In the genomic region with DNA sequence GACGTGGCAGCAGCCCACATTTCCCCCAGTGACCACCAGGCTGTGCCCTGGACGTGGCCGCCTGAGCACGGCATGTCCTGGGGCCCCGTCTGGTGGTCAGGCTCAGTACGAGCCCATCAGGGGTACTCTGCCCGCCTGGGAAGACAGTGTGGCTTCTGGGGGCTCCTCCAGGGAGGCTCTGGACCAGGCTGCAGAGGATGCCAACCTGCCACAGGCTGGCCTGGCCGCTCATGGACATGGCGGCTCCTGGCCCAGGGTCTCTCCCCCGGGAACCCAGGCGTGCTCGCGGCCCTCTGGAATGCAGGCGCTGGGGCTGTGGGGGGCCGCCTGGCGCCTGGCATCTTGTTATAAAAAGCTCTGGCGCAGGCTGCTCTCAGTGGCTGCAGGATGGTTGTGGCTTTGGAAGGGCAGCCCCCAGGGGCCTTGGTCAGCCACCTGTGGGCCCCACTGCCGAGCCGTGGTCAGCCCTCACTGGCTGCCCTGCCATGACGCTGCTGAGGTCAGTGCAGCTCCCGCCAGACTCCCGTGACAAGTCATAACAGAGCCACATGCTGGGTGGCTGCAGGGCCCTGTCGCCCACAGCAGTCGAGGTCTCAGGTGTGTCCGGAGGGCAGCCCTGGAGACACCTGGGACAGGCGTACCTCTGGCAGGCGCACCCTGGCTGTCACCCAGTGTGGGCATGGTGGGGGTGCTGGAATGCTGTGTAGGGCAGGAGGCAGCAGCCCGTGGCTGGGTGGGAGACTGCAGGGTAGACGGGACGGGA, we compare ENCODE assay signal across 18 cellular contexts. TPM values are rescaled to one million over a fixed set of nuclear protein-coding genes. Genes with fewer than 3 reads are reported as not detected.
DNase-seq lines count a peak whose midpoint lies in the region; ATAC-seq and TF ChIP-seq lines count a peak whose summit lies in the region.
"Had no signal": no experiment of that assay in that cellular context is flagged by ENCODE, and none has a peak within 500 bp of the region (broad histone marks: within the 10 kb centered on the region; RNA-seq: fewer than 3 reads in every experiment).

No MANE protein-coding gene starts in this region.

- H3K79me2 ChIP-seq in mesendoderm (ENCODE audit: control insufficient read depth, insufficient read depth, low read length) = no peaks in the 10 kb centered on the region
- H3K79me2 ChIP-seq: parathyroid adenoma had no signal

- WGBS in mesendoderm (ENCODE audit: extremely low coverage, insufficient coverage, low lambda C conversion rate) = no CpG with 5 or more reads among the region's 30 CpGs

- DNase-seq in NT2/D1 (ENCODE audit: low read depth, low spot score) = no peak
- no peak for DNase-seq in endothelial cell (ENCODE audit: low spot score)
- DNase-seq in stimulated activated naive B cell treated with anti-CD40 and anti-IgM and Interleukin-4, amounts not matched to agents 10 μg/mL and 1 μg/mL and 100 μg/mL, for 72 hours = no peak
- no peak for DNase-seq in mesendoderm
- DNase-seq: activated CD4-positive, alpha-beta memory T cell treated with anti-CD3 and anti-CD28 coated beads, Interleukin-2, amount 10 ng/mL, durations not matched to agents 7 days and 5 days; activated T-cell treated with anti-CD3 and anti-CD28 coated beads, Interleukin-2, amount 50 U/mL, for 4 hours; dermis blood vessel endothelial cell; erythroblast; gastrocnemius medialis; left ventricle myocardium superior; NCI-H187; NK-92 treated with Interleukin-12 subunit alpha and Interleukin-12 subunit beta, amount 100 ng/mL, for 24 hours; spleen had no signal

- H3K4ac ChIP-seq in mesendoderm (ENCODE audit: low read depth, low read length) = no peak overlapping the region

- H3K23ac ChIP-seq in mesendoderm (ENCODE audit: low read length) = no peak overlapping the region

- H3K9me3 ChIP-seq in NT2/D1 (ENCODE audit: insufficient read depth, low read length) = no peaks in the 10 kb centered on the region
- H3K9me3 ChIP-seq: gastrocnemius medialis, spleen, tibial nerve had no signal

- peaks cover 4% of the 10 kb centered on the region for H3K4me1 Mint-ChIP-seq in endothelial cell (ENCODE audit: unreplicated experiment)
- H3K4me1 Mint-ChIP-seq in stimulated activated naive B cell treated with anti-CD40 and anti-IgM and Interleukin-4, amounts not matched to agents 10 μg/mL and 1 μg/mL and 100 μg/mL, for 72 hours = no peaks in the 10 kb centered on the region
- H3K4me1 Mint-ChIP-seq: activated CD4-positive, alpha-beta memory T cell treated with anti-CD3 and anti-CD28 coated beads, Interleukin-2, amount 10 ng/mL, durations not matched to agents 7 days and 5 days had no signal

- H3K27ac ChIP-seq in mesendoderm (ENCODE audit: low read depth, low read length) = no peak overlapping the region
- H3K27ac ChIP-seq: gastrocnemius medialis, parathyroid adenoma, spleen, tibial nerve had no signal

- no peak for TF ChIP-seq CTCF in endothelial cell (IDR thresholded peaks at IDR 0.05; ENCODE audit: unreplicated experiment)

- no peak overlapping the region for H4K8ac ChIP-seq in mesendoderm (ENCODE audit: low read depth, low read length)

- H3K18ac ChIP-seq in mesendoderm (ENCODE audit: low read length) = no peak overlapping the region

- no peak overlapping the region for H2AK5ac ChIP-seq in mesendoderm (ENCODE audit: low read length)

- H3K36me3 Mint-ChIP-seq in endothelial cell (ENCODE audit: low read depth, unreplicated experiment) = no peaks in the 10 kb centered on the region
- peaks cover 6 to 13% of the 10 kb centered on the region in 2 donors for H3K36me3 Mint-ChIP-seq in stimulated activated naive B cell treated with anti-CD40 and anti-IgM and Interleukin-4, amounts not matched to agents 10 μg/mL and 1 μg/mL and 100 μg/mL, for 72 hours
- H3K36me3 Mint-ChIP-seq: activated naive CD8-positive, alpha-beta T cell had no signal

- H2BK120ac ChIP-seq in mesendoderm (ENCODE audit: low read depth, low read length) = no peak overlapping the region

- H3K4me3 ChIP-seq in NT2/D1 (ENCODE audit: insufficient read length, low read depth) (no peak overlapping the region), mesendoderm (ENCODE audit: low read length) (no peak overlapping the region)
- H3K4me3 ChIP-seq: gastrocnemius medialis, spleen, tibial nerve had no signal

- no peak overlapping the region for H3K4me2 ChIP-seq in mesendoderm (ENCODE audit: low read length)

- no peak for ATAC-seq in stimulated activated naive B cell treated with anti-CD40 and anti-IgM and Interleukin-4, amounts not matched to agents 10 μg/mL and 1 μg/mL and 100 μg/mL, for 72 hours (replicated peaks)
- ATAC-seq in HG02938 (IDR thresholded peaks at IDR 0.05; ENCODE audit: unreplicated experiment) = no peak
- ATAC-seq in HG03159 (IDR thresholded peaks at IDR 0.05; ENCODE audit: unreplicated experiment) = no peak
- ATAC-seq: activated T-cell treated with anti-CD3 and anti-CD28 coated beads, Interleukin-2, amount 50 U/mL, for 4 hours; gastrocnemius medialis; left ventricle myocardium superior had no signal

- H3K27ac Mint-ChIP-seq in endothelial cell (ENCODE audit: unreplicated experiment) = no peak overlapping the region
- H3K27ac Mint-ChIP-seq in stimulated activated naive B cell treated with anti-CD40 and anti-IgM and Interleukin-4, amounts not matched to agents 10 μg/mL and 1 μg/mL and 100 μg/mL, for 72 hours = peak overlapping the region; percentile 59
- H3K27ac Mint-ChIP-seq: activated CD4-positive, alpha-beta memory T cell treated with anti-CD3 and anti-CD28 coated beads, Interleukin-2, amount 10 ng/mL, durations not matched to agents 7 days and 5 days; activated naive CD8-positive, alpha-beta T cell had no signal

- H3K36me3 ChIP-seq in NT2/D1 (ENCODE audit: insufficient read depth, insufficient read length, low read length) = peaks cover 28% of the 10 kb centered on the region
- H3K36me3 ChIP-seq in mesendoderm (ENCODE audit: control insufficient read depth, insufficient read depth, low read length) = no peaks in the 10 kb centered on the region

- H2BK15ac ChIP-seq in mesendoderm (replicated peaks; ENCODE audit: low read depth) = no peak overlapping the region

- no peaks in the 10 kb centered on the region for H3K9me3 Mint-ChIP-seq in endothelial cell (ENCODE audit: unreplicated experiment)
- no peaks in the 10 kb centered on the region for H3K9me3 Mint-ChIP-seq in stimulated activated naive B cell treated with anti-CD40 and anti-IgM and Interleukin-4, amounts not matched to agents 10 μg/mL and 1 μg/mL and 100 μg/mL, for 72 hours
- H3K9me3 Mint-ChIP-seq: activated CD4-positive, alpha-beta memory T cell treated with anti-CD3 and anti-CD28 coated beads, Interleukin-2, amount 10 ng/mL, durations not matched to agents 7 days and 5 days; activated T-cell treated with anti-CD3 and anti-CD28 coated beads, Interleukin-2, amount 50 U/mL, for 4 hours had no signal

- no peak overlapping the region for H4K5ac ChIP-seq in mesendoderm (ENCODE audit: low read length)

- no peak overlapping the region for H3K56ac ChIP-seq in mesendoderm (ENCODE audit: low read length)

- peaks cover 8% of the 10 kb centered on the region for H3K27me3 Mint-ChIP-seq in endothelial cell (ENCODE audit: unreplicated experiment)
- H3K27me3 Mint-ChIP-seq in stimulated activated naive B cell treated with anti-CD40 and anti-IgM and Interleukin-4, amounts not matched to agents 10 μg/mL and 1 μg/mL and 100 μg/mL, for 72 hours = no peaks in the 10 kb centered on the region
- H3K27me3 Mint-ChIP-seq: activated CD4-positive, alpha-beta memory T cell treated with anti-CD3 and anti-CD28 coated beads, Interleukin-2, amount 10 ng/mL, durations not matched to agents 7 days and 5 days; activated naive CD8-positive, alpha-beta T cell had no signal

- peak overlapping the region; percentile 21 for H3K9ac ChIP-seq in NT2/D1 (ENCODE audit: insufficient read length, low read depth)
- H3K9ac ChIP-seq in mesendoderm (ENCODE audit: low read length) = no peak overlapping the region
- H3K9ac ChIP-seq: parathyroid adenoma had no signal

- peak overlapping the region; percentile 37 for H3K4me3 Mint-ChIP-seq in endothelial cell (ENCODE audit: unreplicated experiment)
- no peak overlapping the region for H3K4me3 Mint-ChIP-seq in stimulated activated naive B cell treated with anti-CD40 and anti-IgM and Interleukin-4, amounts not matched to agents 10 μg/mL and 1 μg/mL and 100 μg/mL, for 72 hours
- H3K4me3 Mint-ChIP-seq: activated CD4-positive, alpha-beta memory T cell treated with anti-CD3 and anti-CD28 coated beads, Interleukin-2, amount 10 ng/mL, durations not matched to agents 7 days and 5 days; activated naive CD8-positive, alpha-beta T cell; activated T-cell treated with anti-CD3 and anti-CD28 coated beads, Interleukin-2, amount 50 U/mL, for 4 hours had no signal

- no peak overlapping the region for H2BK5ac ChIP-seq in mesendoderm (ENCODE audit: low read length)

- H3K4me1 ChIP-seq in NT2/D1 (ENCODE audit: insufficient read depth, insufficient read length) = peaks cover 49% of the 10 kb centered on the region
- no peaks in the 10 kb centered on the region for H3K4me1 ChIP-seq in mesendoderm (ENCODE audit: control insufficient read depth, low read depth, low read length)
- H3K4me1 ChIP-seq: parathyroid adenoma had no signal

- H3K79me1 ChIP-seq in mesendoderm (ENCODE audit: low read length) = peaks cover 2% of the 10 kb centered on the region

- H3K27me3 ChIP-seq in NT2/D1 (ENCODE audit: insufficient read depth, insufficient read length) = no peaks in the 10 kb centered on the region
- no peaks in the 10 kb centered on the region for H3K27me3 ChIP-seq in mesendoderm (ENCODE audit: insufficient read depth, low read length, poor library complexity)
- H3K27me3 ChIP-seq: gastrocnemius medialis, spleen, tibial nerve had no signal

RNA-seq across cellular contexts. Expression of gene CENPX, which starts 15.0 kb away (rescaled TPM):
- 42.9 TPM for total RNA-seq in endothelial cell (ENCODE audit: unreplicated experiment)
- 59.9 TPM for polyA plus RNA-seq in mesendoderm (2013, experiment 1 of 2)
- 60.0 TPM for polyA plus RNA-seq in mesendoderm (2013, experiment 2 of 2)

RNA-seq across cellular contexts. Expression of gene LRRC45, which starts 15.4 kb away (rescaled TPM):
- total RNA-seq in endothelial cell (ENCODE audit: unreplicated experiment) = 12.2 TPM
- polyA plus RNA-seq in mesendoderm (2013, experiment 1 of 2) = 8.5 TPM
- 8.7 TPM for polyA plus RNA-seq in mesendoderm (2013, experiment 2 of 2)

RNA-seq across cellular contexts. Expression of gene RAC3, which starts 23.8 kb away (rescaled TPM):
- total RNA-seq in endothelial cell (ENCODE audit: unreplicated experiment) = 24.0 TPM
- polyA plus RNA-seq in mesendoderm (2013, experiment 1 of 2) = 97.1 TPM
- polyA plus RNA-seq in mesendoderm (2013, experiment 2 of 2) = 102 TPM

RNA-seq across cellular contexts. Expression of gene DCXR, which starts 29.8 kb away (rescaled TPM):
- 30.8 TPM for total RNA-seq in endothelial cell (ENCODE audit: unreplicated experiment)
- polyA plus RNA-seq in mesendoderm (2013, experiment 1 of 2) = 34.8 TPM
- 34.4 TPM for polyA plus RNA-seq in mesendoderm (2013, experiment 2 of 2)

RNA-seq across cellular contexts. Expression of gene ASPSCR1, which starts 30.2 kb away (rescaled TPM):
- 25.6 TPM for total RNA-seq in endothelial cell (ENCODE audit: unreplicated experiment)
- 24.2 TPM for polyA plus RNA-seq in mesendoderm (2013, experiment 1 of 2)
- polyA plus RNA-seq in mesendoderm (2013, experiment 2 of 2) = 25.3 TPM
